Comparison of ENCODE assay signal across 8 cellular contexts in the genomic region with DNA sequence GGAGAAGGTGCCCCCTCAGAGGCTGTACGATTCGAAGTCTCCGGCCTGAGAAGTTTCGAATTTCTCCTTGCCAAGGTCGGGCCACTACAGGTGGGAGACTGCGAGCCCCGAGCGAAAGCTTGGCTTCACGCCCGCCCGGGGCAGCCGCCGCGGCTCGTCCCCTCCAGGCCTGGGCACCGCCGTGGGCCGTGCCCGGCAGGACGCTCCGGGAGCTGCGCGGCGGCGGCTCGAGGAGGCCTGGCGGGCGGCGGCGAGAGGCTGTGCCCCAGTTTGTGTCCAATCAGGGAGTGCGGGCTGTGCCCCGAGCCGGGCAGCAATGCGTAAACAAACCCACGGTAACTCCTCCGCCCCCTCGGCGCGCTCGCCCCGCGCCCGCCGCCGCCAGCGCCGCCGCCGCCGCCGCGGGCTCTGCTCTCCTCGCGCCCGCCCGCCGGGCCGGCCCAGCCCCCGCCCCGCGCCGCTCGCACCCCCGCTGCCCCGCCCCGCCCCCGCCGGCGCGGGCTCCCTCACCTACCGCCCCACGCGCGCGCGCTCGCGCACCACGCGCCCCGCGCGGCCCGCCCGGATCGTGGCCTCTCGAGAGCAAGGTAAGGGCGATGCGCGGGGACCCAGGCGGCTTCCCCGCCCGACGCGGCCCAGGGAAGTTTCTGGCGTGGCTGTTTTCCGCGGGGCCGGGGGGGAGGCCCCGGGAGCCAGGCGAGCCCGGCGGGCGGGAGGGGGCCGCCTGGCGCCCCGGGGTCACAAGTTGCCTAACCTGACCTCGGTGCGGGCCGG. TPM values are rescaled to one million over a fixed set of nuclear protein-coding genes. Genes with fewer than 3 reads are reported as not detected.
DNase-seq lines count a peak whose midpoint lies in the region; ATAC-seq and TF ChIP-seq lines count a peak whose summit lies in the region.

No MANE protein-coding gene starts in this region.

- peak overlapping the region; percentile 77 for H3K27ac Mint-ChIP-seq in activated T-helper 1 cell treated with anti-CD3 and anti-CD28 coated beads, Interleukin-12 subunit alpha, Interleukin-12 subunit beta, Interleukin-2, Interleukin-4 antibody, amounts not matched to agents 30 ng/mL and 10 ng/mL and 1 ng/mL, durations not matched to agents 14 hours and 24 hours and 36 hours

- H3K27ac ChIP-seq in esophagus muscularis mucosa (replicated peaks in 1 of 4) (peak overlapping the region; percentile 96 to 99 (median 97)), muscle layer of colon (ENCODE audit: low read depth, low read length) (peak overlapping the region; percentile 85)

- peak overlapping the region; percentile 71 for H3K4me3 Mint-ChIP-seq in activated T-helper 1 cell treated with anti-CD3 and anti-CD28 coated beads, Interleukin-12 subunit alpha, Interleukin-12 subunit beta, Interleukin-2, Interleukin-4 antibody, amounts not matched to agents 30 ng/mL and 10 ng/mL and 1 ng/mL, durations not matched to agents 14 hours and 24 hours and 36 hours

- H3K36me3 ChIP-seq in NT2/D1 (ENCODE audit: insufficient read depth, insufficient read length, low read length), result no peaks in the 10 kb centered on the region
- H3K36me3 ChIP-seq in esophagus muscularis mucosa, result no peaks in the 10 kb centered on the region
- H3K36me3 ChIP-seq in muscle layer of colon (ENCODE audit: insufficient read depth, low read length), result no peaks in the 10 kb centered on the region

- H3K4me3 ChIP-seq in NT2/D1 (ENCODE audit: insufficient read length, low read depth) (peak overlapping the region; percentile 54), esophagus muscularis mucosa (peak overlapping the region; percentile 93 to 97 (median 94)), muscle layer of colon (ENCODE audit: low read depth in 1 of 2, low read length in 2 of 2) (peak overlapping the region; percentile 69 to 94)

- peaks cover 12% of the 10 kb centered on the region for H3K27me3 Mint-ChIP-seq in activated T-helper 1 cell treated with anti-CD3 and anti-CD28 coated beads, Interleukin-12 subunit alpha, Interleukin-12 subunit beta, Interleukin-2, Interleukin-4 antibody, amounts not matched to agents 30 ng/mL and 10 ng/mL and 1 ng/mL, durations not matched to agents 14 hours and 24 hours and 36 hours (ENCODE audit: insufficient read depth)

- H3K9me3 ChIP-seq in NT2/D1 (ENCODE audit: insufficient read depth, low read length) (no peaks in the 10 kb centered on the region), esophagus muscularis mucosa (no peaks in the 10 kb centered on the region), muscle layer of colon (ENCODE audit: low read length) (no peaks in the 10 kb centered on the region)

- TF ChIP-seq CTCF in esophagus muscularis mucosa (IDR thresholded peaks at IDR 0.05), result no peak

- H3K27me3 ChIP-seq in NT2/D1 (ENCODE audit: insufficient read depth, insufficient read length), result peaks cover 53% of the 10 kb centered on the region
- no peaks in the 10 kb centered on the region for H3K27me3 ChIP-seq in esophagus muscularis mucosa
- H3K27me3 ChIP-seq in muscle layer of colon (ENCODE audit: control insufficient read depth in 1 of 2, insufficient read depth in 2 of 2, low read length in 2 of 2), result no peaks in the 10 kb centered on the region

- peak overlapping the region; percentile 72 for H3K9ac ChIP-seq in NT2/D1 (ENCODE audit: insufficient read length, low read depth)
- H3K9ac ChIP-seq in muscle layer of colon (ENCODE audit: low read length), result peak overlapping the region; percentile 72

- no peak for TF ChIP-seq POLR2A in esophagus muscularis mucosa (IDR thresholded peaks at IDR 0.05; ENCODE audit: low read depth)

- H3K4me1 ChIP-seq in NT2/D1 (ENCODE audit: insufficient read depth, insufficient read length) (no peaks in the 10 kb centered on the region), esophagus muscularis mucosa (peaks cover 5 to 33% (median 25%) of the 10 kb centered on the region in 4 donors), muscle layer of colon (ENCODE audit: insufficient read depth, low read length) (peaks cover 17% of the 10 kb centered on the region)

- in situ Hi-C loops in ACHN (cut with HindIII; ENCODE audit: low pct_ligation_motif_present, low pct_unique_long_range_greater_than_20kb, low sequenced_read_pairs), result no loop called here

- WGBS in esophagus muscularis mucosa, result 3% methylated on average over 5 of the region's 110 CpGs

- TF ChIP-seq EP300 in esophagus muscularis mucosa (IDR thresholded peaks at IDR 0.05), result no peak

- intact Hi-C loops in activated T-helper 1 cell treated with anti-CD3 and anti-CD28 coated beads, Interleukin-12 subunit alpha, Interleukin-12 subunit beta, Interleukin-2, Interleukin-4 antibody, amounts not matched to agents 30 ng/mL and 10 ng/mL and 1 ng/mL, durations not matched to agents 14 hours and 24 hours and 36 hours (cut with micrococcal nuclease), result loop anchor here (1.0 to 10.0 kb wide), 6 partner anchors 32 to 762 kb away; a partner anchor contains a TSS
- intact Hi-C loops in esophagus muscularis mucosa (cut with DNase I), result loop anchor here (2.0 kb wide), 1 partner anchor 58 kb away; a partner anchor contains a TSS

- no peaks in the 10 kb centered on the region for H3K9me3 Mint-ChIP-seq in activated T-helper 1 cell treated with anti-CD3 and anti-CD28 coated beads, Interleukin-12 subunit alpha, Interleukin-12 subunit beta, Interleukin-2, Interleukin-4 antibody, amounts not matched to agents 30 ng/mL and 10 ng/mL and 1 ng/mL, durations not matched to agents 14 hours and 24 hours and 36 hours

- peaks cover 4% of the 10 kb centered on the region for H3K36me3 Mint-ChIP-seq in activated T-helper 1 cell treated with anti-CD3 and anti-CD28 coated beads, Interleukin-12 subunit alpha, Interleukin-12 subunit beta, Interleukin-2, Interleukin-4 antibody, amounts not matched to agents 30 ng/mL and 10 ng/mL and 1 ng/mL, durations not matched to agents 14 hours and 24 hours and 36 hours (ENCODE audit: low read depth)

- H3K4me1 Mint-ChIP-seq in activated T-helper 1 cell treated with anti-CD3 and anti-CD28 coated beads, Interleukin-12 subunit alpha, Interleukin-12 subunit beta, Interleukin-2, Interleukin-4 antibody, amounts not matched to agents 30 ng/mL and 10 ng/mL and 1 ng/mL, durations not matched to agents 14 hours and 24 hours and 36 hours (ENCODE audit: low read depth), result peaks cover 37% of the 10 kb centered on the region

- DNase-seq in ACHN (peak; percentile 83), NT2/D1 (ENCODE audit: low read depth, low spot score) (no peak), esophagus muscularis mucosa (ENCODE audit: extremely low spot score) (no peak)
- peak; percentile 74 for DNase-seq in activated T-helper 1 cell treated with anti-CD3 and anti-CD28 coated beads, Interleukin-12 subunit alpha, Interleukin-12 subunit beta, Interleukin-2, Interleukin-4 antibody, amounts not matched to agents 30 ng/mL and 10 ng/mL and 1 ng/mL, durations not matched to agents 14 hours and 24 hours and 36 hours (ENCODE audit: low spot score)
- peak; percentile 35 to 54 for DNase-seq in stimulated activated CD8-positive, alpha-beta memory T cell treated with anti-CD3 and anti-CD28 coated beads, Interleukin-4, amount 100 ng/mL, for 4 hours (ENCODE audit: low read depth in 2 of 2, low spot score in 1 of 2)

- ATAC-seq in GM18858 (IDR thresholded peaks at IDR 0.05; ENCODE audit: unreplicated experiment) (peak; percentile 37), HG03064 (IDR thresholded peaks at IDR 0.05; ENCODE audit: low read depth, unreplicated experiment) (peak; percentile 56)

RNA-seq across cellular contexts. Expression of a gene that starts 57.8 kb away (rescaled TPM):
- total RNA-seq in activated T-helper 1 cell treated with anti-CD3 and anti-CD28 coated beads, Interleukin-12 subunit alpha, Interleukin-12 subunit beta, Interleukin-2, Interleukin-4 antibody, amounts not matched to agents 30 ng/mL and 10 ng/mL and 1 ng/mL, durations not matched to agents 14 hours and 24 hours and 36 hours, result 51.7 TPM in 2 replicates
- 10 to 100 TPM; 41.6 to 62.7 (median 52.6) TPM for total RNA-seq in esophagus muscularis mucosa

Comparison
In these comparisons a context has a peak if more than half of its experiments do, and no peak if none do; other contexts are left out.
1. DNase-seq: peak in ACHN (single experiment), activated T-helper 1 cell treated with anti-CD3 and anti-CD28 coated beads, Interleukin-12 subunit alpha, Interleukin-12 subunit beta, Interleukin-2, Interleukin-4 antibody, amounts not matched to agents 30 ng/mL and 10 ng/mL and 1 ng/mL, durations not matched to agents 14 hours and 24 hours and 36 hours (single experiment) and stimulated activated CD8-positive, alpha-beta memory T cell treated with anti-CD3 and anti-CD28 coated beads, Interleukin-4, amount 100 ng/mL, for 4 hours (2 of 2); none in NT2/D1 (single experiment) and esophagus muscularis mucosa (single experiment).
2. Peak in every context shown above with its lines, with median percentiles within 50 percentile points of each other: H3K4me3 ChIP-seq.